10 cellular contexts compared by ENCODE assay signal in genomic region chr19:3678188-3678587, GRCh38. TPM values are rescaled to one million over a fixed set of nuclear protein-coding genes. Genes with fewer than 3 reads are reported as not detected.
"Had no signal": no experiment of that assay in that cellular context is flagged by ENCODE, and none has a peak within 500 bp of the region (broad histone marks: within the 10 kb centered on the region; RNA-seq: fewer than 3 reads in every experiment).

No MANE protein-coding gene starts in this region.

- H3K27ac ChIP-seq: GM23248, KMS-11 had no signal

- H3K9ac ChIP-seq: GM23248, KMS-11 had no signal

- H3K4me3 ChIP-seq: GM23248 had no signal

- H2AFZ ChIP-seq: GM23248 had no signal

- DNase-seq: GM23248, GOT3, H7, HCEC 1CT, HFFc6, IMR-90, KBM-7 had no signal

- FAIRE-seq: HTR-8/SVneo had no signal

- H3K4me3 Mint-ChIP-seq: HFFc6 had no signal

- H3K4me2 ChIP-seq: KMS-11 had no signal

- H3K27ac Mint-ChIP-seq: HFFc6 had no signal

- H3K9me3 Mint-ChIP-seq: HFFc6 had no signal

RNA-seq across cellular contexts. Expression of gene TJP3, which starts 30.0 kb away (rescaled TPM):
- total RNA-seq: GM23248, H4, HFFc6, IMR-90 had no signal
- polyA plus RNA-seq: GM23248, IMR-90 had no signal
